In the genomic region with DNA sequence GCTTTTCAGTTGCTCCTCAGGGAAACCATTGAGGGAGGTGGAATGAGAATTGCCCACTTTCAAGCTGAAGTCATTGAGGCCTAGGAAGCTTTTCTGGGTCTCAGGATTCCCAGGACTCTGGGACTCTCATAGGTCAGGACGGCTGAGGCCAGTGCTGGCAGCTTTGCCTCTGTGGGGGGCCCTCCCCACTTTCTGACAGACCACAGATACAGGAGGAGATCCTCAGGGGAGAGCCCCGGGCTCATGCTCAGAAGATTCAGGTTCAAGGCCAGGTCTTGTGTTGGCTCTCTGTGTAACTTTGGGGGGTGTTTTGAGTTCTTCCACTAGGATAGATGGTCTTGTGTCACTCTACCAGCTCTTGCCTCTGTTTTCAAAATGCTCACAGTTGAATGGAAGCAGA, we compare ENCODE assay signal across 17 cellular contexts. TPM values are rescaled to one million over a fixed set of nuclear protein-coding genes. Genes with fewer than 3 reads are reported as not detected.
A peak's percentile ranks its signal among the peaks of the same experiment; 100 is the strongest.
DNase-seq lines count a peak whose midpoint lies in the region; ATAC-seq, FAIRE-seq and TF ChIP-seq lines count a peak whose summit lies in the region.
"Had no signal": no experiment of that assay in that cellular context is flagged by ENCODE, and none has a peak within 500 bp of the region (broad histone marks: within the 10 kb centered on the region; RNA-seq: fewer than 3 reads in every experiment).

No MANE protein-coding gene starts in this region.

- FAIRE-seq in GM12878 (lab: Jason Lieb, UNC) = no peak
- FAIRE-seq: K562 had no signal

- CTCF ChIA-PET in GM12878 (lab: Yijun Ruan, JAX) = interaction anchor here (0.9 kb wide), 1 partner anchor 100 kb away, joined by 3 read pairs; no protein-coding TSS in a partner anchor

- SMC1A ChIA-PET in GM12878 (lab: Charles Lee; ENCODE audit: uncharacterized antibody, unreplicated experiment) = interaction anchor here (0.7 to 1.2 kb wide), 2 partner anchors 21 to 85 kb away, joined by 3 read pairs; no protein-coding TSS in a partner anchor

- H3K9ac ChIP-seq in DND-41 (ENCODE audit: low read depth, low read length) (peak overlapping the region; percentile 30; the same call in 1 of the 2 replicates), GM12878 (ENCODE audit: control insufficient read depth, insufficient read depth, low read length) (no peak overlapping the region)

- H3K27ac ChIP-seq in 22Rv1 (peak overlapping the region; percentile 43), DND-41 (ENCODE audit: low read length) (peak overlapping the region; percentile 55), GM12878 (ENCODE audit: control insufficient read depth, insufficient read depth) (no peak overlapping the region), ovary (peak overlapping the region in 1 of 2 donors; percentile 22), spleen (peak overlapping the region in 1 of 8 donors; percentile 43)
- H3K27ac ChIP-seq: lower lobe of right lung had no signal

- POLR2A ChIA-PET in GM12878 (lab: Charles Lee) = interaction anchor here (0.6 to 0.7 kb wide), 3 partner anchors 49 to 104 kb away, joined by 4 read pairs; no protein-coding TSS in a partner anchor

- H3K79me2 ChIP-seq in DND-41 (ENCODE audit: insufficient read depth, low read length) = peaks cover 52% of the 10 kb centered on the region
- no peaks in the 10 kb centered on the region for H3K79me2 ChIP-seq in GM12878 (ENCODE audit: control insufficient read depth, insufficient read depth, low read length)

- H3K9me3 ChIP-seq in DND-41 (ENCODE audit: insufficient read depth, low read length, severe bottlenecking) (peaks cover 5% of the 10 kb centered on the region), GM12878 (replicated peaks; ENCODE audit: control insufficient read depth, insufficient read depth, low read length) (peaks cover 12% of the 10 kb centered on the region; the same call in 2 of the 3 replicates), ovary (no peaks in the 10 kb centered on the region), spleen (peaks cover 0 to 20% (median 15%) of the 10 kb centered on the region in 8 donors)

- no TSS peak for BruUV-seq in GM12878 (replicated peaks; lab: Mats Ljungman, UMichigan)

- no peak for TF ChIP-seq CTCF in 22Rv1 (IDR thresholded peaks at IDR 0.05)
- TF ChIP-seq CTCF in DND-41 (IDR thresholded peaks at IDR 0.05; ENCODE audit: borderline replicate concordance, extremely low read depth, low read length, poor library complexity, severe bottlenecking) = no peak
- TF ChIP-seq CTCF in GM12878 (IDR thresholded peaks at IDR 0.05 in 2 of 3, conservative IDR thresholded peaks at IDR 0.05 in 1 of 3; ENCODE audit: control insufficient read depth in 2 of 3, extremely low read depth in 1 of 3, insufficient read depth in 1 of 3, low read depth in 3 of 3, low read length in 3 of 3) = no peak
- TF ChIP-seq CTCF in ovary (IDR thresholded peaks at IDR 0.05) = no peak
- no peak for TF ChIP-seq CTCF in spleen (IDR thresholded peaks at IDR 0.05 in 8 of 11, conservative IDR thresholded peaks at IDR 0.05 in 3 of 11)

- TF ChIP-seq POLR2A in GM12878 (IDR thresholded peaks at IDR 0.05; ENCODE audit: low read depth, low read length) (no peak), ovary (IDR thresholded peaks at IDR 0.05) (no peak), spleen (IDR thresholded peaks at IDR 0.05) (no peak)

- H3K27me3 ChIP-seq in DND-41 (ENCODE audit: insufficient read depth, low read length, poor library complexity) = no peaks in the 10 kb centered on the region
- H3K27me3 ChIP-seq in GM12878 (replicated peaks in 1 of 2; ENCODE audit: control insufficient read depth in 2 of 2, insufficient read depth in 2 of 2, low read length in 1 of 2) = no peaks in the 10 kb centered on the region
- no peaks in the 10 kb centered on the region for H3K27me3 ChIP-seq in ovary
- H3K27me3 ChIP-seq in spleen (replicated peaks in 1 of 7) = peaks cover 0 to 14% (median 0%) of the 10 kb centered on the region in 7 donors
- H3K27me3 ChIP-seq: SJSA1 had no signal

- no peak overlapping the region for H3K4me2 ChIP-seq in DND-41 (ENCODE audit: insufficient read depth, low read length)
- no peak overlapping the region for H3K4me2 ChIP-seq in GM12878 (ENCODE audit: control insufficient read depth, insufficient read depth)

- H3K4me3 ChIP-seq in DND-41 (ENCODE audit: low read depth in 1 of 2, low read length in 2 of 2) (no peak overlapping the region), GM12878 (no peak overlapping the region), ovary (no peak overlapping the region), spleen (no peak overlapping the region)
- H3K4me3 ChIP-seq: esophagus squamous epithelium, K562, lower lobe of right lung, SJSA1 had no signal

- H2AFZ ChIP-seq in DND-41 (ENCODE audit: low read depth, low read length) (no peak overlapping the region), GM12878 (ENCODE audit: control insufficient read depth, low read depth, low read length) (no peak overlapping the region)

- no peak for ATAC-seq in DND-41 (ENCODE audit: insufficient read depth, low read depth)
- ATAC-seq in GM12878 = peak; percentile 38; the same call in 1 of the 3 replicates
- no peak for ATAC-seq in GM18907 (IDR thresholded peaks at IDR 0.05; ENCODE audit: unreplicated experiment)
- ATAC-seq: activated CD8-positive, alpha-beta T cell treated with anti-CD3 and anti-CD28 coated beads, Interleukin-2, amount 10 ng/mL, durations not matched to agents 7 days and 5 days; K562 had no signal

- DNase-seq in DND-41 (no peak), GM12878 (ENCODE audit: low read depth, low spot score) (no peak), ovary (peak; percentile 64 to 82 (median 68)), spleen (no peak), NCI-H2227 treated with DMSO at 0.1 percent for 48 hours (lab: John Stamatoyannopoulos, UW) (no peak), retina (no peak)
- DNase-seq: activated CD4-positive, CD25-positive, alpha-beta regulatory T cell; activated CD8-positive, alpha-beta T cell treated with anti-CD3 and anti-CD28 coated beads, Interleukin-2, amount 10 ng/mL, durations not matched to agents 7 days and 5 days; activated T-cell treated with anti-CD3 and anti-CD28 coated beads, Interleukin-2, amount 50 U/mL, for 72 hours; esophagus squamous epithelium; H9; lower lobe of right lung; NCI-H187 treated with DMSO at 0.1 percent for 48 hours had no signal

- H3K4me1 ChIP-seq in DND-41 (ENCODE audit: insufficient read depth, low read length) = peaks cover 20% of the 10 kb centered on the region
- no peaks in the 10 kb centered on the region; the same call in 1 of the 2 replicates for H3K4me1 ChIP-seq in GM12878 (ENCODE audit: control insufficient read depth, insufficient read depth, low read length)
- H3K4me1 ChIP-seq in ovary (ENCODE audit: insufficient read depth) = peaks cover 37% of the 10 kb centered on the region
- peaks cover 0 to 29% (median 8%) of the 10 kb centered on the region in 6 donors for H3K4me1 ChIP-seq in spleen

- in situ Hi-C loops in GM12878 (cut with MboI) = loop anchor here (25.0 kb wide), 1 partner anchor 140 kb away; no protein-coding TSS in a partner anchor

- H3K36me3 ChIP-seq in DND-41 (ENCODE audit: insufficient read depth, low read length) (peaks cover 27% of the 10 kb centered on the region), GM12878 (ENCODE audit: control insufficient read depth in 2 of 2, insufficient read depth in 2 of 2, low read length in 1 of 2) (no peaks in the 10 kb centered on the region), ovary (no peaks in the 10 kb centered on the region), spleen (no peaks in the 10 kb centered on the region)
- H3K36me3 ChIP-seq: esophagus squamous epithelium had no signal

- WGBS in GM12878 (ENCODE audit: insufficient coverage, insufficient replicate concordance, low lambda C conversion rate, missing lambda C conversion rate) = 18% methylated on average over 2 of the region's 2 CpGs
- 5 to 12% (median 9%) methylated on average over 2 of the region's 2 CpGs for WGBS in ovary, 3 donors
- WGBS in spleen, 5 donors = 50 to 78% (median 55%) methylated on average over 2 of the region's 2 CpGs

- RAD21 ChIA-PET in GM12878 (lab: Charles Lee; ENCODE audit: unreplicated experiment) = interaction anchor here (0.6 kb wide), 1 partner anchor 1236 kb away, joined by 3 read pairs; no protein-coding TSS in a partner anchor

- 0 out of 2 replicates have a peak, but pooled peaks cover 5% of the 10 kb centered on the region for H4K20me1 ChIP-seq in DND-41 (ENCODE audit: insufficient read depth, low read length)
- no peaks in the 10 kb centered on the region for H4K20me1 ChIP-seq in GM12878 (ENCODE audit: control insufficient read depth, insufficient read depth)

- TF ChIP-seq EP300 in GM12878 (IDR thresholded peaks at IDR 0.05; ENCODE audit: borderline replicate concordance in 1 of 2, control insufficient read depth in 1 of 2, low read depth in 2 of 2, low read length in 2 of 2) (no peak), ovary (IDR thresholded peaks at IDR 0.05) (no peak)

- TF ChIP-seq RAD21 in GM12878 (IDR thresholded peaks at IDR 0.05; ENCODE audit: insufficient read depth, low read depth, low read length) = no peak

- intact Hi-C loops in GM12878 (cut with micrococcal nuclease; ENCODE audit: unreplicated experiment) (no loop called here), ovary (cut with DNase I) (no loop called here), spleen (cut with DNase I; ENCODE audit: low total_unique reads) (no loop called here)

RNA-seq across cellular contexts. Expression of a gene that starts 50.0 kb away (rescaled TPM):
- total RNA-seq in GM12878 (2013; cell fraction: nucleolus; rRNA removed) = 0.20 and 0.46 TPM in 2 replicates
- total RNA-seq in GM12878 (2014; rRNA removed) (under 0.01 TPM in 2 replicates), GM12878 (2014; rRNA removed; fragmentation: Illumina TruSeq; extraction: Trizol) (not detected in 2 replicates), GM12878 (2021) (0.10 and 0.16 TPM in 2 replicates), ovary (10 to 100 TPM in 6 of 7 donors, 1 to 10 TPM in 1; 7.1 to 20.3 (median 14.1) TPM), spleen (10 to 100 TPM in 2 of 7 donors, 1 to 10 TPM in 5; 3.6 to 14.0 (median 6.9) TPM)
- polyA plus RNA-seq in GM12878 (2011; ENCODE audit: low read depth) = not detected
- polyA plus RNA-seq in GM12878 (2011; rRNA removed) (0.03 and 0.06 TPM in 2 replicates), GM12878 (2014; fragmentation: Illumina TruSeq; extraction: Trizol) (not detected in 2 replicates), GM12878 (2014; fragmentation: Nextera tagmentation; extraction: Ambion mirVana) (not detected), GM12878 (2014; rRNA removed) (not detected in 2 replicates), GM12878 (2016; fragmentation: Nextera tagmentation; extraction: Ambion mirVana) (not detected), ovary (10 to 100 TPM in 1 of 2 donors, 1 to 10 TPM in 1; 3.8 to 10.9 TPM), spleen (1 to 10 TPM in 2 of 3 donors, under 1 TPM in 1; 0.72 to 3.5 (median 3.4) TPM)
- polyA plus RNA-seq in GM12878 (2011; cell fraction: cytosol; rRNA removed) = 0.01 and 0.02 TPM in 2 replicates
- 0.28 and 0.32 TPM in 2 replicates for polyA plus RNA-seq in GM12878 (2011; cell fraction: nucleus; rRNA removed)
- polyA plus RNA-seq in GM12878 (2012) = not detected in 2 replicates
- 0.05 TPM in 1 of 2 replicates, not detected in the other for polyA minus RNA-seq in GM12878 (2011; rRNA and poly(A)+ RNA removed)
- 2.4 and 5.1 TPM in 2 replicates for polyA minus RNA-seq in GM12878 (2011; cell fraction: cytosol; rRNA and poly(A)+ RNA removed)
- 0.12 and 0.67 TPM in 2 replicates for polyA minus RNA-seq in GM12878 (2011; cell fraction: nucleus; rRNA and poly(A)+ RNA removed)

Comparison
In these comparisons a context has a peak if more than half of its experiments do, and no peak if none do; other contexts are left out.
1. DNase-seq: peak in ovary (5 of 5); none in DND-41 (single experiment), GM12878 (single experiment), spleen (single experiment), NCI-H2227 treated with DMSO at 0.1 percent for 48 hours (single experiment) and retina (single experiment).